In genomic region chr17:60099022-60099799, GRCh38 we compare ENCODE assay signal across 5 cellular contexts. TPM values are rescaled to one million over a fixed set of nuclear protein-coding genes. Genes with fewer than 3 reads are reported as not detected.
"Had no signal": no experiment of that assay in that cellular context is flagged by ENCODE, and none has a peak within 500 bp of the region (broad histone marks: within the 10 kb centered on the region; RNA-seq: fewer than 3 reads in every experiment).

No MANE protein-coding gene starts in this region.

RNA-seq across cellular contexts. Expression of gene CA4, which starts 50.6 kb away (rescaled TPM):
- total RNA-seq: activated CD4-positive, alpha-beta memory T cell treated with anti-CD3 and anti-CD28 coated beads, Interleukin-2, amount 10 ng/mL, durations not matched to agents 7 days and 5 days; activated CD8-positive, alpha-beta memory T cell treated with anti-CD3 and anti-CD28 coated beads, Interleukin-2, amount 10 ng/mL, durations not matched to agents 7 days and 5 days; MCF 10A; T-helper 1 cell treated with Interleukin-12 subunit alpha and Interleukin-12 subunit beta and Interleukin-4 antibody, amounts not matched to agents 30 ng/mL and 1 ng/mL, for 36 hours; T-helper 2 cell treated with Interferon-gamma antibody and Interleukin-4, amounts not matched to agents 100 ng/mL and 5 ng/mL, for 36 hours had no signal
